In the genomic region with DNA sequence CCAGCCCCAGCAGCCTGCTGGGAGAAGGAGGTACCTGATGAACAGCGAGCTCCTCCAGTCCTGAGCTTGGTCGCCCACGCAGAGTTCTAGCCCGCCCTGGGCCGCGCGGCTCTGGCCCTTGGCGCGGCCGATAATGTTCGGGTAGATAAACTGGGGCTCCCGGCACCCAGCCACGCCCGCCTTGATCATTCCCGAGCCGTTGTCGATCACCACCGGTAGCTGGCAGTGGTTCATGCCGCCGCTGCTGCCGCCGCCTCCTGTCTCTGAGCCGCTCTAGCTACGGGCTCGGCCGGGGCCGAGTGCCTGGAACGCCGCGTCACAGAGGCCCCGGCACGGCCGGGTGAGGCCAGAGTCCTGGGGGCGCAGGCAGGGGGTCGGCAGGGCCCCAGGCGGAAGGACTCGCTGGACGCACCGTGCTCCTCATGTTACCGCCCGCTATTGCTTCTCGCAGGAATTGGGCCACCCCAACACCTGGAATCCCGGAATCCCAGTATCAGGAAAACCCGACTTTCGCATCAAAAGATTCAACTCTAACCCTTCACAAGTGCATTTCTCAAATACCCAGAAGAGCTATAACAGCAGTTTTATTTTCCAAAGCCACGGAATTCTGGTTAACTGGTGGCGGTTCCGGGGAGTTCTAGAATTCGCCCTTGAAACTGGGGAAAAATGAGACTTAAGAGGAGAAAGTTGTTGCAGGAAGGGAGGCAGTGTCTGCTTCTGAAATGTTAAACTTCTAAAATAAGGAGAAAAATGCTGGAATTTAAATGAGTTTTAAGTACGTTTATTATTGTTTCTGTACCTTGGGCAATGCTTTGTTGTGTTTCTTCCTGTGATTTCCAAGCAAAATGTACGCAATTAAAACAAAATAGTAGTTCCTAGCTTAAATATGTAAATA, we compare ENCODE assay signal across 8 cellular contexts. TPM values are rescaled to one million over a fixed set of nuclear protein-coding genes. Genes with fewer than 3 reads are reported as not detected.
DNase-seq lines count a peak whose midpoint lies in the region; ATAC-seq and TF ChIP-seq lines count a peak whose summit lies in the region.

ACTRT3 (minus strand) TSS at position 275 of the 895 bp plus-strand sequence; CDS start at position 234, 41 bp downstream.

- H3K27ac Mint-ChIP-seq in activated CD4-positive, alpha-beta T cell treated with anti-CD3 and anti-CD28 coated beads for 36 hours: peak within 1 kb of the TSS; percentile 87

- H3K4me1 Mint-ChIP-seq in activated CD4-positive, alpha-beta T cell treated with anti-CD3 and anti-CD28 coated beads for 36 hours: peaks cover 23% of the 10 kb centered on the region

- peak; percentile 17 for ATAC-seq in activated CD4-positive, alpha-beta T cell treated with anti-CD3 and anti-CD28 coated beads for 36 hours

- POLR2A ChIA-PET in activated CD4-positive, alpha-beta T cell treated with anti-CD3 and anti-CD28 coated beads for 36 hours (lab: Charles Lee): interaction anchor here (0.6 kb wide), 1 partner anchor 275 kb away, joined by 3 read pairs; no protein-coding TSS in a partner anchor

- peak within 1 kb of the TSS; percentile 86 for H3K4me3 Mint-ChIP-seq in activated CD4-positive, alpha-beta T cell treated with anti-CD3 and anti-CD28 coated beads for 36 hours

- no peaks in the 10 kb centered on the region for H3K27me3 Mint-ChIP-seq in activated CD4-positive, alpha-beta T cell treated with anti-CD3 and anti-CD28 coated beads for 36 hours

- no peaks in the 10 kb centered on the region for H3K36me3 ChIP-seq in GM06990 (ENCODE audit: control insufficient read depth, insufficient read depth, low read length)

- DNase-seq in GM06990 (ENCODE audit: extremely low read depth, insufficient read length) (peak; percentile 83), HFF-Myc (ENCODE audit: extremely low read depth, low read depth) (peak; percentile 25), NCI-H2171 (lab: John Stamatoyannopoulos, UW) (peak; percentile 60), choroid plexus epithelial cell (ENCODE audit: low read depth) (peak; percentile 84), kidney tubule cell (ENCODE audit: low spot score) (peak; percentile 75), HPDE6-E6E7 (ENCODE audit: extremely low spot score) (no peak)
- DNase-seq in activated CD4-positive, alpha-beta T cell treated with anti-CD3 and anti-CD28 coated beads for 36 hours: peak; percentile 82
- peak; percentile 52 to 59 for DNase-seq in stimulated activated CD4-positive, alpha-beta T cell treated with anti-CD3 and anti-CD28 coated beads, Interleukin-15, amount 100 ng/mL, for 48 hours (ENCODE audit: low read depth in 2 of 2)

- H3K27me3 ChIP-seq in GM06990 (replicated peaks; ENCODE audit: control insufficient read depth, insufficient read depth, low read length): no peaks in the 10 kb centered on the region

- H3K36me3 Mint-ChIP-seq in activated CD4-positive, alpha-beta T cell treated with anti-CD3 and anti-CD28 coated beads for 36 hours (ENCODE audit: low read depth): peaks cover 10% of the 10 kb centered on the region

- H3K4me3 ChIP-seq in GM06990 (replicated peaks; ENCODE audit: low read depth, low read length): peak within 1 kb of the TSS; percentile 75
- H3K4me3 ChIP-seq in HFF-Myc (replicated peaks; ENCODE audit: low read depth, low read length): peak within 1 kb of the TSS; percentile 50
- H3K4me3 ChIP-seq in choroid plexus epithelial cell (ENCODE audit: low read depth, low read length): peak within 1 kb of the TSS; percentile 84

- TF ChIP-seq CTCF in GM06990 (IDR thresholded peaks at IDR 0.05; ENCODE audit: insufficient read depth, low read length, poor library complexity, severe bottlenecking): peak; percentile 26
- no peak for TF ChIP-seq CTCF in HFF-Myc (IDR thresholded peaks at IDR 0.05; ENCODE audit: low read depth, low read length, missing control alignments)
- no peak for TF ChIP-seq CTCF in choroid plexus epithelial cell (conservative IDR thresholded peaks at IDR 0.05; ENCODE audit: low read depth, low read length)

- intact Hi-C loops in activated CD4-positive, alpha-beta T cell treated with anti-CD3 and anti-CD28 coated beads for 36 hours (cut with DNase I, micrococcal nuclease): loop anchor here (10.0 kb wide), 3 partner anchors 485 to 805 kb away; partner anchors contain the start of gene SKIL (in 1 of the 2)

- CTCF ChIA-PET in activated CD4-positive, alpha-beta T cell treated with anti-CD3 and anti-CD28 coated beads for 36 hours (lab: Charles Lee): interaction anchor here (0.6 kb wide), 1 partner anchor 412 kb away, joined by 3 read pairs; the partner anchor contains the start of gene PHC3

- H3K9me3 Mint-ChIP-seq in activated CD4-positive, alpha-beta T cell treated with anti-CD3 and anti-CD28 coated beads for 36 hours (ENCODE audit: low read depth): no peaks in the 10 kb centered on the region

RNA-seq across cellular contexts. Expression of gene ACTRT3, which starts in this region (rescaled TPM):
- total RNA-seq in activated CD4-positive, alpha-beta T cell treated with anti-CD3 and anti-CD28 coated beads for 36 hours: under 1 TPM; 0.40 to 0.62 TPM

Comparison
In these comparisons a context has a peak if more than half of its experiments do, and no peak if none do; other contexts are left out.
1. Peak in DNase-seq and ATAC-seq in activated CD4-positive, alpha-beta T cell treated with anti-CD3 and anti-CD28 coated beads for 36 hours; RNA of the gene not detected or under 1 TPM.